Comparison of ENCODE assay signal across 24 cellular contexts in genomic region chr7:70589010-70589409, GRCh38.
DNase-seq lines count a peak whose midpoint lies in the region; ATAC-seq and TF ChIP-seq lines count a peak whose summit lies in the region.
"Had no signal": no experiment of that assay in that cellular context is flagged by ENCODE, and none has a peak within 500 bp of the region (broad histone marks: within the 10 kb centered on the region; RNA-seq: fewer than 3 reads in every experiment).

No MANE protein-coding gene starts in this region.

- H3K27ac ChIP-seq in HUES48 (ENCODE audit: low read depth, low read length): peak overlapping the region; percentile 34
- no peak overlapping the region for H3K27ac ChIP-seq in endodermal cell (ENCODE audit: low read depth, low read length)
- no peak overlapping the region for H3K27ac ChIP-seq in thyroid gland
- H3K27ac ChIP-seq: A549, C4-2B, GM23248, SJSA1 had no signal

- no peak overlapping the region for H3K4me3 ChIP-seq in HUES48 (ENCODE audit: low read depth, low read length)
- H3K4me3 ChIP-seq in endodermal cell (ENCODE audit: low read length): no peak overlapping the region
- no peak overlapping the region for H3K4me3 ChIP-seq in thyroid gland (replicated peaks in 1 of 3)
- H3K4me3 ChIP-seq: A549, GM23248, K562, SJSA1 had no signal

- H3K4me1 ChIP-seq in HUES48 (ENCODE audit: control insufficient read depth, insufficient read depth, low read length): peaks cover 47% of the 10 kb centered on the region
- peaks cover 16% of the 10 kb centered on the region for H3K4me1 ChIP-seq in endodermal cell (ENCODE audit: control insufficient read depth, insufficient read depth, low read length)
- H3K4me1 ChIP-seq in thyroid gland: no peaks in the 10 kb centered on the region
- H3K4me1 ChIP-seq: A549, SJSA1 had no signal

- WGBS in endodermal cell (ENCODE audit: insufficient coverage in 1 of 2, insufficient read length in 1 of 2), 2 experiments: 58 to 72% methylated on average over 2 to 7 of the region's 7 CpGs
- 87 to 89% methylated on average over 7 of the region's 7 CpGs for WGBS in thyroid gland, 2 donors

- TF ChIP-seq CTCF in endodermal cell (conservative IDR thresholded peaks at IDR 0.05) (peak; percentile 45), neural crest cell (conservative IDR thresholded peaks at IDR 0.05) (no peak), thyroid gland (IDR thresholded peaks at IDR 0.05) (no peak)

- H3K9me3 Mint-ChIP-seq in endodermal cell (no peaks in the 10 kb centered on the region), neural crest cell (no peaks in the 10 kb centered on the region)
- H3K9me3 Mint-ChIP-seq: CD8-positive, alpha-beta T cell had no signal

- H3K4me1 Mint-ChIP-seq in endodermal cell (peaks cover 45% of the 10 kb centered on the region), neural crest cell (peaks cover 47% of the 10 kb centered on the region)

- no peak for ATAC-seq in HG03045 (IDR thresholded peaks at IDR 0.05; ENCODE audit: unreplicated experiment)
- ATAC-seq: A549; CD8-positive, alpha-beta T cell; HCT116; HepG2; K562 had no signal

- DNase-seq in endodermal cell (peak; percentile 72), neural crest cell (ENCODE audit: low read depth, low spot score) (no peak), SK-N-DZ (ENCODE audit: low spot score) (no peak), NCI-H1092 treated with DMSO at 0.1 percent for 48 hours (lab: John Stamatoyannopoulos, UW) (no peak), thyroid gland (no peak)
- DNase-seq: CD8-positive, alpha-beta T cell; GM23248; Kasumi-1; NCI-H1105 treated with DMSO at 0.1 percent for 48 hours; NCI-H146; NCI-H2029; NCI-H446 treated with DMSO at 0.1 percent for 48 hours; NCI-H526; Right ventricle myocardium superior; RPMI8226 had no signal

- no peak for TF ChIP-seq POLR2A in thyroid gland (IDR thresholded peaks at IDR 0.05)

- no peaks in the 10 kb centered on the region for H3K36me3 ChIP-seq in HUES48 (ENCODE audit: control insufficient read depth, insufficient read depth, low read length)
- H3K36me3 ChIP-seq in endodermal cell (ENCODE audit: control insufficient read depth, insufficient read depth, low read length): no peaks in the 10 kb centered on the region
- no peaks in the 10 kb centered on the region for H3K36me3 ChIP-seq in thyroid gland
- H3K36me3 ChIP-seq: SJSA1 had no signal

- H3K9me3 ChIP-seq in HUES48 (ENCODE audit: control insufficient read depth, insufficient read depth, low read length): no peaks in the 10 kb centered on the region
- no peaks in the 10 kb centered on the region for H3K9me3 ChIP-seq in endodermal cell (ENCODE audit: control insufficient read depth, low read length)
- H3K9me3 ChIP-seq in thyroid gland: no peaks in the 10 kb centered on the region
- H3K9me3 ChIP-seq: A549, Caco-2, SJSA1 had no signal

- intact Hi-C loops in thyroid gland (cut with DNase I): no loop called here

- H3K27me3 ChIP-seq in HUES48 (ENCODE audit: control insufficient read depth, insufficient read depth, low read length) (peaks cover 4% of the 10 kb centered on the region; the same call in 1 of the 2 replicates), endodermal cell (ENCODE audit: control insufficient read depth, insufficient read depth, low read length, poor library complexity, severe bottlenecking) (peaks cover 8% of the 10 kb centered on the region), thyroid gland (no peaks in the 10 kb centered on the region)
- H3K27me3 ChIP-seq: SJSA1 had no signal

- H3K36me3 Mint-ChIP-seq in endodermal cell (ENCODE audit: low read depth) (no peaks in the 10 kb centered on the region), neural crest cell (ENCODE audit: low read depth) (no peaks in the 10 kb centered on the region)
- H3K36me3 Mint-ChIP-seq: CD8-positive, alpha-beta T cell had no signal

- H3K4me3 Mint-ChIP-seq in endodermal cell: no peak overlapping the region
- H3K4me3 Mint-ChIP-seq in neural crest cell: peak overlapping the region; percentile 32
- H3K4me3 Mint-ChIP-seq: CD8-positive, alpha-beta T cell had no signal

- H3K27me3 Mint-ChIP-seq in endodermal cell (ENCODE audit: insufficient read depth) (peaks cover 29% of the 10 kb centered on the region), neural crest cell (ENCODE audit: low read depth) (peaks cover 32% of the 10 kb centered on the region)

- H3K27ac Mint-ChIP-seq in endodermal cell: no peak overlapping the region
- no peak overlapping the region for H3K27ac Mint-ChIP-seq in neural crest cell (ENCODE audit: unreplicated experiment)
- H3K27ac Mint-ChIP-seq: CD8-positive, alpha-beta T cell had no signal

- H3K9ac ChIP-seq in HUES48 (ENCODE audit: low read depth, low read length): no peak overlapping the region
- H3K9ac ChIP-seq in endodermal cell (ENCODE audit: extremely low read depth, low read length, poor library complexity, severe bottlenecking): no peak overlapping the region
- H3K9ac ChIP-seq: GM23248 had no signal
